Comparison of ENCODE assay signal across 18 cellular contexts in the genomic region with DNA sequence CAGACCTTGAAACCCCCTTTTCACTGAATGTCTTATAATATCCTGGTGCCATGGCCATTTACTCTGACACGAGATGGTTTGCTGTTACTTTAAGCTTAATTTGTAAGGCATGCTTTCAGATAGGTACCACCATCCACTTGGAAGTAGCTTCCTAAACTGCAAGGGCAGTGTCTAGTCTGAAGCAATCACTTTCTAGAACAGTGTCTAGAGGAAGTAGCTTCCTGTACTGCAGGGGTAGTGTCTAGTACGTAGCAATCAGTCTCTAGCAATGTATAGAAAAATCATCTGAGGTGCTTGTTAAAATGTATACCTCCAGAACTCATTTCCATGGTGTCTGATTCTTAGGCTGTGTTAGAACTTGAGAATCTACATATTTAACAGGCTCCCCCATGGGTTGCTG. TPM values are rescaled to one million over a fixed set of nuclear protein-coding genes. Genes with fewer than 3 reads are reported as not detected.
DNase-seq lines count a peak whose midpoint lies in the region; ATAC-seq and TF ChIP-seq lines count a peak whose summit lies in the region.
"Had no signal": no experiment of that assay in that cellular context is flagged by ENCODE, and none has a peak within 500 bp of the region (broad histone marks: within the 10 kb centered on the region; RNA-seq: fewer than 3 reads in every experiment).

No MANE protein-coding gene starts in this region.

- H3K9me3 ChIP-seq in gastrocnemius medialis: no peaks in the 10 kb centered on the region
- H3K9me3 ChIP-seq in osteoblast (ENCODE audit: low read depth, low read length): no peaks in the 10 kb centered on the region
- H3K9me3 ChIP-seq: BE2C, HAP-1 had no signal

- in situ Hi-C loops in gastrocnemius medialis (cut with MboI; ENCODE audit: low sequenced_read_pairs in 4 of 4): no loop called here

- H3K36me3 ChIP-seq in gastrocnemius medialis (no peaks in the 10 kb centered on the region), osteoblast (ENCODE audit: insufficient read depth, low read length) (no peaks in the 10 kb centered on the region)

- H3K27ac ChIP-seq in gastrocnemius medialis (peak overlapping the region in 3 of 4 donors; percentile 30 to 69 (median 41)), osteoblast (ENCODE audit: low read depth, low read length) (no peak overlapping the region)
- H3K27ac ChIP-seq: RWPE1 had no signal

- peaks cover 2% of the 10 kb centered on the region for H3K79me2 ChIP-seq in osteoblast (ENCODE audit: insufficient read depth, low read length)

- H3K4me3 ChIP-seq in gastrocnemius medialis (no peak overlapping the region), osteoblast (ENCODE audit: insufficient read depth, low read length) (no peak overlapping the region)
- H3K4me3 ChIP-seq: HAP-1 had no signal

- no peaks in the 10 kb centered on the region for H3K27me3 ChIP-seq in gastrocnemius medialis
- no peaks in the 10 kb centered on the region for H3K27me3 ChIP-seq in osteoblast (ENCODE audit: insufficient read depth, low read length)
- H3K27me3 ChIP-seq: BE2C had no signal

- H2AFZ ChIP-seq in osteoblast (ENCODE audit: low read length): no peak overlapping the region

- peak; percentile 25 for DNase-seq in GF-D8 (lab: John Stamatoyannopoulos, UW)
- peak; percentile 61 for DNase-seq in MV-4-11 (lab: John Stamatoyannopoulos, UW)
- DNase-seq in SKM-1 treated with dmso at 0.1 percent for 144 hours (lab: John Stamatoyannopoulos, UW; ENCODE audit: unreplicated experiment): peak; percentile 24
- no peak for DNase-seq in gastrocnemius medialis
- no peak for DNase-seq in activated naive CD4-positive, alpha-beta T cell (lab: John Stamatoyannopoulos, UW)
- DNase-seq in osteoblast (ENCODE audit: insufficient read length, low spot score, missing footprints): no peak
- DNase-seq in NCI-H446 treated with DMSO at 0.1 percent for 48 hours (lab: John Stamatoyannopoulos, UW): no peak
- DNase-seq in kidney glomerular epithelial cell (lab: John Stamatoyannopoulos, UW): no peak
- DNase-seq: ACHN, BE2C, EL, IMR-90, NCI-H1092 treated with DMSO at 0.1 percent for 48 hours, NCI-H187, NCI-H774, OCI-M1 had no signal

- H3K4me2 ChIP-seq in osteoblast (ENCODE audit: insufficient read depth, low read length): no peak overlapping the region

- TF ChIP-seq POLR2A in gastrocnemius medialis (IDR thresholded peaks at IDR 0.05): no peak

- TF ChIP-seq CTCF in gastrocnemius medialis (IDR thresholded peaks at IDR 0.05 in 4 of 5, conservative IDR thresholded peaks at IDR 0.05 in 1 of 5) (no peak), osteoblast (IDR thresholded peaks at IDR 0.05; ENCODE audit: extremely low read depth, low read depth, low read length) (no peak)

- intact Hi-C loops in gastrocnemius medialis (cut with DNase I; ENCODE audit: low total_unique reads): loop anchor here (5.0 kb wide), 1 partner anchor 72 kb away; no protein-coding TSS in a partner anchor

- peaks cover 8% of the 10 kb centered on the region for H4K20me1 ChIP-seq in osteoblast (ENCODE audit: insufficient read depth, low read length)

- H3K4me1 ChIP-seq in gastrocnemius medialis (peaks cover 16 to 43% of the 10 kb centered on the region in 2 donors), osteoblast (ENCODE audit: insufficient read depth, low read length) (no peaks in the 10 kb centered on the region)
- H3K4me1 ChIP-seq: HAP-1 had no signal

- no peak for ATAC-seq in gastrocnemius medialis

RNA-seq across cellular contexts. Expression of gene ZBTB40, which starts 42.5 kb away (rescaled TPM):
- 10 to 100 TPM; 12.0 to 17.3 (median 12.5) TPM for total RNA-seq in gastrocnemius medialis
- total RNA-seq in osteoblast: 13.8 and 16.3 TPM in 2 replicates

Comparison
In these comparisons a context has a peak if more than half of its experiments do, and no peak if none do; other contexts are left out.
1. DNase-seq: peak in GF-D8 (single experiment), MV-4-11 (single experiment) and SKM-1 treated with dmso at 0.1 percent for 144 hours (single experiment); none in gastrocnemius medialis (0 of 2), activated naive CD4-positive, alpha-beta T cell (0 of 4), osteoblast (single experiment), NCI-H446 treated with DMSO at 0.1 percent for 48 hours (single experiment) and kidney glomerular epithelial cell (single experiment).